8 cellular contexts compared by ENCODE assay signal in genomic region chr12:50086148-50086547, GRCh38.
DNase-seq lines count a peak whose midpoint lies in the region; ATAC-seq and TF ChIP-seq lines count a peak whose summit lies in the region.

No MANE protein-coding gene starts in this region.

- peak; percentile 11 for DNase-seq in COLO668 (lab: John Stamatoyannopoulos, UW; ENCODE audit: unreplicated experiment)
- DNase-seq in NT2/D1 (ENCODE audit: low read depth, low spot score), result no peak
- DNase-seq in NCI-H524 (lab: John Stamatoyannopoulos, UW), result no peak
- DNase-seq in DMS79 treated with DMSO at 0.1 percent for 48 hours (lab: John Stamatoyannopoulos, UW), result no peak
- no peak for DNase-seq in NCI-H82 treated with DMSO at 0.1 percent for 48 hours (lab: John Stamatoyannopoulos, UW; ENCODE audit: unreplicated experiment)

- H3K9ac ChIP-seq in NT2/D1 (ENCODE audit: insufficient read length, low read depth) (peak overlapping the region; percentile 85), endocrine pancreas (ENCODE audit: control insufficient read depth, insufficient read depth, low read length) (peak overlapping the region; percentile 73), parathyroid adenoma (no peak overlapping the region)

- H3K27ac ChIP-seq in parathyroid adenoma, result peak overlapping the region; percentile 93

- peaks cover 53% of the 10 kb centered on the region for H3K36me3 ChIP-seq in NT2/D1 (ENCODE audit: insufficient read depth, insufficient read length, low read length)
- H3K36me3 ChIP-seq in endocrine pancreas (ENCODE audit: control insufficient read depth, insufficient read depth, low read length), result peaks cover 2% of the 10 kb centered on the region
- no peaks in the 10 kb centered on the region for H3K36me3 ChIP-seq in parathyroid adenoma (ENCODE audit: control insufficient read depth, insufficient read depth, low read length)

- H3K4me3 ChIP-seq in NT2/D1 (ENCODE audit: insufficient read length, low read depth), result peak overlapping the region; percentile 90
- peak overlapping the region; percentile 57 for H3K4me3 ChIP-seq in endocrine pancreas (ENCODE audit: control insufficient read depth, insufficient read depth, low read length)
- H3K4me3 ChIP-seq in parathyroid adenoma (ENCODE audit: low read depth, low read length), result peak overlapping the region; percentile 79

- peak overlapping the region; percentile 84 for H2AFZ ChIP-seq in parathyroid adenoma

- H3K27me3 ChIP-seq in NT2/D1 (ENCODE audit: insufficient read depth, insufficient read length) (no peaks in the 10 kb centered on the region), endocrine pancreas (ENCODE audit: control insufficient read depth, insufficient read depth, low read length) (no peaks in the 10 kb centered on the region), parathyroid adenoma (ENCODE audit: control insufficient read depth, insufficient read depth, low read length) (no peaks in the 10 kb centered on the region)

- peak overlapping the region; percentile 73 for H3K4me2 ChIP-seq in parathyroid adenoma (ENCODE audit: low read length)

- no peak for ATAC-seq in HG03432 (IDR thresholded peaks at IDR 0.05; ENCODE audit: unreplicated experiment)

- no peak for TF ChIP-seq CTCF in parathyroid adenoma (IDR thresholded peaks at IDR 0.05)

- peaks cover 7% of the 10 kb centered on the region for H3K79me2 ChIP-seq in parathyroid adenoma

- H3K9me3 ChIP-seq in NT2/D1 (ENCODE audit: insufficient read depth, low read length) (no peaks in the 10 kb centered on the region), endocrine pancreas (ENCODE audit: control insufficient read depth, low read length) (no peaks in the 10 kb centered on the region), parathyroid adenoma (ENCODE audit: control insufficient read depth, low read length) (no peaks in the 10 kb centered on the region)

- H3K4me1 ChIP-seq in NT2/D1 (ENCODE audit: insufficient read depth, insufficient read length), result no peaks in the 10 kb centered on the region
- H3K4me1 ChIP-seq in endocrine pancreas (ENCODE audit: control insufficient read depth, insufficient read depth, low read length), result peaks cover 5% of the 10 kb centered on the region
- peaks cover 11% of the 10 kb centered on the region for H3K4me1 ChIP-seq in parathyroid adenoma
